Comparison of ENCODE assay signal across 23 cellular contexts in genomic region chr3:94210256-94210655, GRCh38.
"Had no signal": no experiment of that assay in that cellular context is flagged by ENCODE, and none has a peak within 500 bp of the region (broad histone marks: within the 10 kb centered on the region; RNA-seq: fewer than 3 reads in every experiment).

No MANE protein-coding gene starts in this region.

- H3K9me3 ChIP-seq: stomach, suprapubic skin, testis, thoracic aorta, thyroid gland, tibial artery, tibial nerve, transverse colon, upper lobe of left lung, upper lobe of right lung, uterus, vagina had no signal

- H3K27ac ChIP-seq: stomach, suprapubic skin, testis, thoracic aorta, thyroid gland, tibial artery, tibial nerve, transverse colon, upper lobe of left lung, upper lobe of right lung, uterus, vagina had no signal

- DNase-seq: stimulated activated CD4-positive, alpha-beta T cell treated with anti-CD3 and anti-CD28 coated beads, Interleukin-2, amount 100 ng/mL, for 48 hours; stimulated activated CD4-positive, alpha-beta T cell treated with anti-CD3 and anti-CD28 coated beads, Interleukin-4, amount 100 ng/mL, for 1 hour; stimulated activated CD4-positive, alpha-beta T cell treated with anti-CD3 and anti-CD28 coated beads, Interleukin-4, amount 100 ng/mL, for 24 hours; stimulated activated CD4-positive, alpha-beta T cell treated with anti-CD3 and anti-CD28 coated beads, Interleukin-4, amount 100 ng/mL, for 4 hours; stimulated activated CD8-positive, alpha-beta memory T cell treated with anti-CD3 and anti-CD28 coated beads, Interleukin-4, amount 100 ng/mL, for 48 hours; stimulated activated naive B cell treated with anti-CD40 and anti-IgM and Interleukin-4, amounts not matched to agents 10 μg/mL and 1 μg/mL and 100 μg/mL, for 72 hours; stimulated activated naive CD4-positive, alpha-beta T cell; stimulated activated naive CD8-positive, alpha-beta T cell treated with anti-CD3 and anti-CD28 coated beads, Interleukin-15, amount 100 ng/mL, for 72 hours; stimulated activated naive CD8-positive, alpha-beta T cell treated with anti-CD3 and anti-CD28 coated beads, Interleukin-15, Interleukin-2, amounts not matched to agents 100 U/mL and 50 U/mL, for 24 hours; stomach; substantia nigra; testis; thyroid gland; tibial artery; transverse colon; trophoblast cell; upper lobe of left lung; upper lobe of right lung; uterus had no signal

- H3K4me1 ChIP-seq: stomach, suprapubic skin, testis, thyroid gland, tibial artery, tibial nerve, transverse colon, upper lobe of left lung, upper lobe of right lung, uterus, vagina had no signal

- H3K4me3 ChIP-seq: stomach, suprapubic skin, testis, thoracic aorta, thyroid gland, tibial artery, tibial nerve, transverse colon, upper lobe of left lung, upper lobe of right lung, uterus, vagina had no signal

- H3K27me3 ChIP-seq: stomach, suprapubic skin, testis, thyroid gland, tibial artery, tibial nerve, transverse colon, upper lobe of left lung, upper lobe of right lung, uterus, vagina had no signal

- H3K36me3 ChIP-seq: stomach, suprapubic skin, thoracic aorta, thyroid gland, tibial artery, tibial nerve, transverse colon, upper lobe of left lung, upper lobe of right lung, uterus, vagina had no signal
